Comparison of ENCODE assay signal across 33 cellular contexts in genomic region chr2:132589966-132590365, GRCh38.
"Had no signal": no experiment of that assay in that cellular context is flagged by ENCODE, and none has a peak within 500 bp of the region (broad histone marks: within the 10 kb centered on the region; RNA-seq: fewer than 3 reads in every experiment).

No MANE protein-coding gene starts in this region.

- H3K9me3 Mint-ChIP-seq: activated B cell treated with CpG ODN at 0.5 μM for 24 hours; activated CD4-positive, alpha-beta memory T cell treated with anti-CD3 and anti-CD28 coated beads for 36 hours; activated naive CD4-positive, alpha-beta T cell treated with anti-CD3 and anti-CD28 coated beads for 36 hours; activated T-cell treated with anti-CD3 and anti-CD28 coated beads, Interleukin-2, amount 50 U/mL, for 4 hours; activated T-helper 1 cell treated with anti-CD3 and anti-CD28 coated beads, Interleukin-12 subunit alpha, Interleukin-12 subunit beta, Interleukin-2, Interleukin-4 antibody, amounts not matched to agents 30 ng/mL and 10 ng/mL and 1 ng/mL, durations not matched to agents 14 hours and 24 hours and 36 hours had no signal

- H3K9me3 ChIP-seq: adrenal gland had no signal

- H3K27ac ChIP-seq: adrenal gland, brain microvascular endothelial cell, PC-9, RWPE1, VCaP had no signal

- DNase-seq: activated B cell treated with CpG ODN at 0.5 μM for 24 hours; activated CD4-positive, alpha-beta memory T cell treated with anti-CD3 and anti-CD28 coated beads for 36 hours; activated CD4-positive, alpha-beta T cell treated with anti-CD3 and anti-CD28 coated beads for 4 hours; activated CD4-positive, alpha-beta T cell treated with anti-CD3 and anti-CD28 coated beads, Interleukin-2, amount 50 U/mL, for 1 hour; activated CD4-positive, CD25-positive, alpha-beta regulatory T cell treated with anti-CD3 and anti-CD28 coated beads, Interleukin-2, amount 50 U/mL, for 72 hours; activated CD8-positive, alpha-beta memory T cell treated with anti-CD3 and anti-CD28 coated beads, Interleukin-2, amount 50 U/mL, for 4 hours; activated gamma-delta T cell treated with Interleukin-2 at 50 U/mL for 16 hours; activated naive CD4-positive, alpha-beta T cell treated with anti-CD3 and anti-CD28 coated beads for 36 hours; activated T-cell treated with anti-CD3 and anti-CD28 coated beads for 4 hours; activated T-cell treated with anti-CD3 and anti-CD28 coated beads, Interleukin-2, amount 50 U/mL, for 4 hours; adrenal gland; brain microvascular endothelial cell; central memory CD4-positive, alpha-beta T cell; NCI-H1105; NCI-H1417 treated with DMSO at 0.1 percent for 48 hours; NCI-H1930; NCI-H2081 treated with DMSO at 0.1 percent for 48 hours; NCI-H345; NCI-H526; NCI-H748 treated with DMSO at 0.1 percent for 48 hours; NK-92 treated with Interleukin-12 subunit alpha and Interleukin-12 subunit beta, amount 100 ng/mL, for 24 hours; PC-9; SW 1271; T-helper 1 cell; T-helper 2 cell; T-helper 9 cell had no signal

- H3K4me2 ChIP-seq: PC-9 had no signal

- H3K4me3 Mint-ChIP-seq: activated B cell treated with CpG ODN at 0.5 μM for 24 hours; activated CD4-positive, alpha-beta memory T cell treated with anti-CD3 and anti-CD28 coated beads for 36 hours; activated naive CD4-positive, alpha-beta T cell treated with anti-CD3 and anti-CD28 coated beads for 36 hours; activated T-cell treated with anti-CD3 and anti-CD28 coated beads, Interleukin-2, amount 50 U/mL, for 4 hours; activated T-helper 1 cell treated with anti-CD3 and anti-CD28 coated beads, Interleukin-12 subunit alpha, Interleukin-12 subunit beta, Interleukin-2, Interleukin-4 antibody, amounts not matched to agents 30 ng/mL and 10 ng/mL and 1 ng/mL, durations not matched to agents 14 hours and 24 hours and 36 hours had no signal

- FAIRE-seq: K562, RCC 7860 had no signal

- H3K27ac Mint-ChIP-seq: activated B cell treated with CpG ODN at 0.5 μM for 24 hours; activated CD4-positive, alpha-beta memory T cell treated with anti-CD3 and anti-CD28 coated beads for 36 hours; activated naive CD4-positive, alpha-beta T cell treated with anti-CD3 and anti-CD28 coated beads for 36 hours; activated naive CD4-positive, alpha-beta T cell treated with anti-CD3 and anti-CD28 coated beads, Interleukin-2, amount 50 U/mL, for 72 hours; activated T-helper 1 cell treated with anti-CD3 and anti-CD28 coated beads, Interleukin-12 subunit alpha, Interleukin-12 subunit beta, Interleukin-2, Interleukin-4 antibody, amounts not matched to agents 30 ng/mL and 10 ng/mL and 1 ng/mL, durations not matched to agents 14 hours and 24 hours and 36 hours had no signal

- H2AFZ ChIP-seq: PC-9 had no signal

- H3K4me3 ChIP-seq: adrenal gland, K562, PC-9 had no signal

- H3K36me3 ChIP-seq: adrenal gland, brain microvascular endothelial cell had no signal

- H3K4me1 Mint-ChIP-seq: activated B cell treated with CpG ODN at 0.5 μM for 24 hours had no signal

- H3K27me3 Mint-ChIP-seq: activated B cell treated with CpG ODN at 0.5 μM for 24 hours; activated CD4-positive, alpha-beta memory T cell treated with anti-CD3 and anti-CD28 coated beads for 36 hours had no signal

- ATAC-seq: activated naive CD4-positive, alpha-beta T cell treated with anti-CD3 and anti-CD28 coated beads, Interleukin-2, amount 50 U/mL, for 72 hours; activated T-cell treated with anti-CD3 and anti-CD28 coated beads, Interleukin-2, amount 50 U/mL, for 4 hours; K562; Right ventricle myocardium inferior had no signal

- H3K4me1 ChIP-seq: adrenal gland had no signal

- H3K36me3 Mint-ChIP-seq: activated CD4-positive, alpha-beta memory T cell treated with anti-CD3 and anti-CD28 coated beads for 36 hours; activated naive CD4-positive, alpha-beta T cell treated with anti-CD3 and anti-CD28 coated beads, Interleukin-2, amount 50 U/mL, for 72 hours had no signal

- H3K27me3 ChIP-seq: adrenal gland, brain microvascular endothelial cell had no signal
